12 cellular contexts compared by ENCODE assay signal in genomic region chr13:114101325-114101821, GRCh38. TPM values are rescaled to one million over a fixed set of nuclear protein-coding genes. Genes with fewer than 3 reads are reported as not detected.
DNase-seq lines count a peak whose midpoint lies in the region; ATAC-seq and TF ChIP-seq lines count a peak whose summit lies in the region.
"Had no signal": no experiment of that assay in that cellular context is flagged by ENCODE, and none has a peak within 500 bp of the region (broad histone marks: within the 10 kb centered on the region; RNA-seq: fewer than 3 reads in every experiment).

No MANE protein-coding gene starts in this region.

- ATAC-seq in activated T-cell treated with anti-CD3 and anti-CD28 coated beads, Interleukin-2, amount 50 U/mL, for 72 hours (replicated peaks in 1 of 2): no peak
- ATAC-seq in gastrocnemius medialis (peak; percentile 9 to 28), HG02973 (IDR thresholded peaks at IDR 0.05; ENCODE audit: unreplicated experiment) (no peak)
- ATAC-seq in activated naive CD4-positive, alpha-beta T cell treated with anti-CD3 and anti-CD28 coated beads, Interleukin-2, amount 50 U/mL, for 72 hours: no peak

- peak in 1 of 5 donors; percentile 45 for DNase-seq in CD8-positive, alpha-beta memory T cell
- peak in 1 of 2 donors; percentile 5 for DNase-seq in activated T-cell treated with anti-CD3 and anti-CD28 coated beads, Interleukin-2, amount 50 U/mL, for 72 hours
- DNase-seq in hepatocyte (ENCODE audit: low spot score) (no peak), gastrocnemius medialis (peak in 1 of 2 donors; percentile 31), superior temporal gyrus (ENCODE audit: extremely low spot score) (no peak)
- no peak for DNase-seq in activated naive CD4-positive, alpha-beta T cell treated with anti-CD3 and anti-CD28 coated beads, Interleukin-2, amount 50 U/mL, for 72 hours (ENCODE audit: low spot score in 2 of 2)
- no peak for DNase-seq in activated CD4-positive, alpha-beta T cell treated with anti-CD3 and anti-CD28 coated beads for 1 hour
- DNase-seq: Calu3; cerebellar nuclear complex; NK-92 treated with Interleukin-12 subunit alpha and Interleukin-12 subunit beta, amount 100 ng/mL, for 24 hours; stimulated activated CD4-positive, alpha-beta T cell treated with anti-CD3 and anti-CD28 coated beads, Interleukin-1b, Interleukin-23, amount 100 ng/mL, for 48 hours had no signal

- no peak overlapping the region for H3K4me2 ChIP-seq in hepatocyte

- no peak overlapping the region for H3K4me3 ChIP-seq in CD8-positive, alpha-beta memory T cell (ENCODE audit: low read length)
- no peak overlapping the region for H3K4me3 ChIP-seq in hepatocyte
- H3K4me3 ChIP-seq in gastrocnemius medialis: no peak overlapping the region

- CTCF ChIA-PET in CD8-positive, alpha-beta memory T cell (lab: Charles Lee): no interaction called here

- intact Hi-C loops in gastrocnemius medialis (cut with DNase I; ENCODE audit: low total_unique reads): loop anchor here (2.0 kb wide), 1 partner anchor 37 kb away; no protein-coding TSS in a partner anchor

- peaks cover 0 to 16% (median 0%) of the 10 kb centered on the region in 5 donors for H3K9me3 Mint-ChIP-seq in CD8-positive, alpha-beta memory T cell
- H3K9me3 Mint-ChIP-seq in activated T-cell treated with anti-CD3 and anti-CD28 coated beads, Interleukin-2, amount 50 U/mL, for 72 hours: no peaks in the 10 kb centered on the region
- no peaks in the 10 kb centered on the region for H3K9me3 Mint-ChIP-seq in activated naive CD4-positive, alpha-beta T cell treated with anti-CD3 and anti-CD28 coated beads, Interleukin-2, amount 50 U/mL, for 72 hours

- in situ Hi-C loops in gastrocnemius medialis (cut with MboI; ENCODE audit: low sequenced_read_pairs in 4 of 4): no loop called here

- peak overlapping the region in 3 of 7 donors; percentile 6 to 41 (median 8) for H3K4me3 Mint-ChIP-seq in CD8-positive, alpha-beta memory T cell
- no peak overlapping the region for H3K4me3 Mint-ChIP-seq in activated T-cell treated with anti-CD3 and anti-CD28 coated beads, Interleukin-2, amount 50 U/mL, for 72 hours

- H3K36me3 ChIP-seq in CD8-positive, alpha-beta memory T cell (ENCODE audit: insufficient read depth, low read length): peaks cover 9% of the 10 kb centered on the region
- H3K36me3 ChIP-seq in hepatocyte (replicated peaks; ENCODE audit: insufficient read depth, low read depth): no peaks in the 10 kb centered on the region
- H3K36me3 ChIP-seq in gastrocnemius medialis: no peaks in the 10 kb centered on the region

- peak overlapping the region in 5 of 8 donors; percentile 42 to 64 (median 56) for H3K27ac Mint-ChIP-seq in CD8-positive, alpha-beta memory T cell
- H3K27ac Mint-ChIP-seq in activated T-cell treated with anti-CD3 and anti-CD28 coated beads, Interleukin-2, amount 50 U/mL, for 72 hours: peak overlapping the region; percentile 15
- H3K27ac Mint-ChIP-seq in activated naive CD4-positive, alpha-beta T cell treated with anti-CD3 and anti-CD28 coated beads, Interleukin-2, amount 50 U/mL, for 72 hours: peak overlapping the region in 1 of 2 donors; percentile 69

- peaks cover 80% of the 10 kb centered on the region for H3K4me1 ChIP-seq in CD8-positive, alpha-beta memory T cell (ENCODE audit: insufficient read depth, low read length)
- H3K4me1 ChIP-seq in hepatocyte (ENCODE audit: insufficient read depth) (peaks cover 19% of the 10 kb centered on the region), gastrocnemius medialis (peaks cover 34 to 49% of the 10 kb centered on the region in 2 donors)

- no peaks in the 10 kb centered on the region for H3K79me2 ChIP-seq in hepatocyte

- POLR2A ChIA-PET in CD8-positive, alpha-beta memory T cell (lab: Charles Lee): no interaction called here

- no peak for TF ChIP-seq POLR2A in gastrocnemius medialis (IDR thresholded peaks at IDR 0.05)

- no peaks in the 10 kb centered on the region for H4K20me1 ChIP-seq in hepatocyte (ENCODE audit: insufficient read depth, poor library complexity, severe bottlenecking)

- peaks cover 0 to 8% of the 10 kb centered on the region in 2 donors for H3K27me3 Mint-ChIP-seq in CD8-positive, alpha-beta memory T cell
- H3K27me3 Mint-ChIP-seq in activated T-cell treated with anti-CD3 and anti-CD28 coated beads, Interleukin-2, amount 50 U/mL, for 72 hours (ENCODE audit: low read depth): no peaks in the 10 kb centered on the region

- no peaks in the 10 kb centered on the region for H3K9me3 ChIP-seq in CD8-positive, alpha-beta memory T cell (ENCODE audit: low read length)
- H3K9me3 ChIP-seq in hepatocyte (ENCODE audit: low read depth): no peaks in the 10 kb centered on the region
- H3K9me3 ChIP-seq in gastrocnemius medialis: no peaks in the 10 kb centered on the region

- peaks cover 0 to 62% (median 4%) of the 10 kb centered on the region in 3 donors for H3K36me3 Mint-ChIP-seq in CD8-positive, alpha-beta memory T cell
- H3K36me3 Mint-ChIP-seq in activated T-cell treated with anti-CD3 and anti-CD28 coated beads, Interleukin-2, amount 50 U/mL, for 72 hours (ENCODE audit: insufficient read depth in 2 of 2): peaks cover 2 to 3% of the 10 kb centered on the region in 2 donors
- H3K36me3 Mint-ChIP-seq in activated naive CD4-positive, alpha-beta T cell treated with anti-CD3 and anti-CD28 coated beads, Interleukin-2, amount 50 U/mL, for 72 hours: peaks cover 0 to 14% of the 10 kb centered on the region in 2 donors

- no peak overlapping the region for H2AFZ ChIP-seq in hepatocyte

- peaks cover 62 to 83% (median 62%) of the 10 kb centered on the region in 3 donors for H3K4me1 Mint-ChIP-seq in CD8-positive, alpha-beta memory T cell
- H3K4me1 Mint-ChIP-seq in activated T-cell treated with anti-CD3 and anti-CD28 coated beads, Interleukin-2, amount 50 U/mL, for 72 hours (ENCODE audit: low read depth): peaks cover 35% of the 10 kb centered on the region

- no peaks in the 10 kb centered on the region for H3K27me3 ChIP-seq in CD8-positive, alpha-beta memory T cell (ENCODE audit: insufficient read depth, low read length, poor library complexity, severe bottlenecking)
- H3K27me3 ChIP-seq in hepatocyte: no peaks in the 10 kb centered on the region
- H3K27me3 ChIP-seq in gastrocnemius medialis: no peaks in the 10 kb centered on the region

- no peak overlapping the region for H3K27ac ChIP-seq in CD8-positive, alpha-beta memory T cell (ENCODE audit: low read depth, low read length)
- peak overlapping the region; percentile 69 for H3K27ac ChIP-seq in hepatocyte
- H3K27ac ChIP-seq in gastrocnemius medialis: peak overlapping the region; percentile 59 to 78 (median 68)

- TF ChIP-seq CTCF in hepatocyte (IDR thresholded peaks at IDR 0.05; ENCODE audit: poor library complexity): no peak
- no peak for TF ChIP-seq CTCF in gastrocnemius medialis (IDR thresholded peaks at IDR 0.05 in 4 of 5, conservative IDR thresholded peaks at IDR 0.05 in 1 of 5)

- 80% methylated on average over 17 of the region's 17 CpGs for WGBS in hepatocyte (ENCODE audit: low lambda C conversion rate, missing lambda C conversion rate)

- no peaks in the 10 kb centered on the region for H3K9me2 ChIP-seq in hepatocyte (replicated peaks; ENCODE audit: insufficient read depth)

RNA-seq across cellular contexts. Expression of gene RASA3, which starts 31.1 kb away (rescaled TPM):
- total RNA-seq in CD8-positive, alpha-beta memory T cell: 10 to 100 TPM; 26.4 to 27.1 TPM
- polyA plus RNA-seq in CD8-positive, alpha-beta memory T cell: 123 TPM
- total RNA-seq in activated T-cell treated with anti-CD3 and anti-CD28 coated beads, Interleukin-2, amount 50 U/mL, for 72 hours: 10 to 100 TPM; 39.2 to 48.9 TPM
- total RNA-seq in hepatocyte: 4.3 and 6.1 TPM in 2 replicates
- 5.6 and 5.8 TPM in 2 replicates for polyA plus RNA-seq in hepatocyte
- 10 to 100 TPM in 2 of 4 donors, 1 to 10 TPM in 2; 3.4 to 22.2 (median 10.8) TPM for total RNA-seq in gastrocnemius medialis
- total RNA-seq in activated naive CD4-positive, alpha-beta T cell treated with anti-CD3 and anti-CD28 coated beads, Interleukin-2, amount 50 U/mL, for 72 hours: 10 to 100 TPM; 39.4 to 44.1 TPM

Comparison
In these comparisons a context has a peak if more than half of its experiments do, and no peak if none do; other contexts are left out.
1. ATAC-seq: peak in gastrocnemius medialis (2 of 2); none in activated T-cell treated with anti-CD3 and anti-CD28 coated beads, Interleukin-2, amount 50 U/mL, for 72 hours (0 of 2), HG02973 (single experiment) and activated naive CD4-positive, alpha-beta T cell treated with anti-CD3 and anti-CD28 coated beads, Interleukin-2, amount 50 U/mL, for 72 hours (0 of 2).